ENCODE assay signal across 7 cellular contexts in the genomic region with DNA sequence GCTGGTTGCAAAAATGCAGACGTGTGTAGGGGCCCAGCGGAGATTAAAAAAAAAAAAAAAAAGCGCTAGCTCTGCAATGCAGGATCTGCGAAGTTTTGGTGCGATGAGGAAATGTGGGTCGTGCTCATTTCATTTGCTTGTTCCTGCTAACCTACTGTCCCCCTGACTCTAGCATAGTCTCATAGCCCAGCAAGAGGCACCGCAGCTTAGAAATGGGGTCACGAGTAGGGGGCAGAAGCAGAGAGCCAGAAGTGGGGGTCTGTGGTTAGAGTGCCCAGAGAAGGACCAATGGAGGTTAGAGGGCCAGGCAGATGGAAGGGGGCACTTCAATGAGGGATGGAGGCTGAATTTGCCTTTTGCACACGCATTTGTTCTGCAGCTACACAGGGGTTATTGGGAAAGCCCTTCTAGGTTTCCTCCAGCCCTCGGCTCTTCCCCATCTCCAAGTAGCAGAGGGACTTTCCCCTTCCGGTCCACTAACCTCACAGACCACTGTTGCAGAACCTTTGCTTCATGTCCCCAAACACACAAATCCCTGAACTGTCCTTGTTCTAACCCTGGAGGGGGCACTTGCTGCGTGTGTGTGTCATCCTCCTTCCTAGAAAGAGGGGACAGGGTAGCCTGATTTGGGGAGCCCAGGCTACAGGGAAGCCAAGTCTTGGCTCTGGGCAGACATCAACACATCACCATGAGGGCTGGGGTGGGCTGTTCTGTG.
DNase-seq lines count a peak whose midpoint lies in the region.

No MANE protein-coding gene starts in this region.

- H3K4me3 Mint-ChIP-seq in activated naive CD8-positive, alpha-beta T cell, result peak overlapping the region; percentile 70

- peaks cover 92% of the 10 kb centered on the region for H3K4me1 Mint-ChIP-seq in activated naive CD8-positive, alpha-beta T cell (ENCODE audit: low read depth)

- no peaks in the 10 kb centered on the region for H3K36me3 ChIP-seq in KOPT-K1 (ENCODE audit: insufficient read depth, low read length)

- H3K27ac ChIP-seq in KOPT-K1 (ENCODE audit: low read depth, low read length, poor library complexity, severe bottlenecking) (peak overlapping the region; percentile 82), substantia nigra (ENCODE audit: low read depth, low read length, poor library complexity, severe bottlenecking) (peak overlapping the region; percentile 95)

- DNase-seq in left kidney (ENCODE audit: low read depth, low spot score) (peak; percentile 69), substantia nigra (lab: John Stamatoyannopoulos, UW) (peak in 4 of 49 donors; percentile 58 to 83 (median 64)), SHP77 treated with DMSO at 0.1 percent for 48 hours (lab: John Stamatoyannopoulos, UW) (no peak), GM03348 (ENCODE audit: low spot score) (no peak)
- DNase-seq in stimulated activated CD4-positive, alpha-beta T cell treated with anti-CD3 and anti-CD28 coated beads, Interleukin-4, amount 100 ng/mL, for 4 hours, result no peak

- H3K27me3 Mint-ChIP-seq in activated naive CD8-positive, alpha-beta T cell, result no peaks in the 10 kb centered on the region

- H3K27ac Mint-ChIP-seq in activated naive CD8-positive, alpha-beta T cell, result peak overlapping the region; percentile 95

- no peaks in the 10 kb centered on the region for H3K9me3 Mint-ChIP-seq in activated naive CD8-positive, alpha-beta T cell (ENCODE audit: low read depth)

- H3K9me3 ChIP-seq in KOPT-K1 (ENCODE audit: insufficient read depth, low read length, poor library complexity, severe bottlenecking), result no peaks in the 10 kb centered on the region

- H3K36me3 Mint-ChIP-seq in activated naive CD8-positive, alpha-beta T cell, result no peaks in the 10 kb centered on the region
